30 cellular contexts compared by ENCODE assay signal in genomic region chr21:41143596-41144325, GRCh38.
"Had no signal": no experiment of that assay in that cellular context is flagged by ENCODE, and none has a peak within 500 bp of the region (broad histone marks: within the 10 kb centered on the region; RNA-seq: fewer than 3 reads in every experiment).

No MANE protein-coding gene starts in this region.

- H3K9me3 Mint-ChIP-seq: natural killer cell treated with Interleukin-12 subunit alpha and Interleukin-12 subunit beta and Interleukin-15 and Interleukin-18, amount 100 ng/mL, for 72 hours; nephron progenitor cell; stimulated activated effector memory CD8-positive, alpha-beta T cell treated with anti-CD3 and anti-CD28 coated beads, Interleukin-12 subunit alpha, Interleukin-12 subunit beta, amount 100 ng/mL, for 72 hours; stimulated activated naive CD8-positive, alpha-beta T cell treated with anti-CD3 and anti-CD28 coated beads, Interleukin-15, amount 100 ng/mL, for 72 hours; type B pancreatic cell had no signal

- H3K4me3 ChIP-seq: neural progenitor cell, pancreas, psoas muscle, right lobe of liver, sigmoid colon, suprapubic skin, testis, tibial artery, transverse colon, upper lobe of right lung, uterus had no signal

- DNase-seq: naive B cell; naive thymus-derived CD8-positive, alpha-beta T cell; nephron progenitor cell; nucleus accumbens; pancreas; psoas muscle; right cardiac atrium; right lobe of liver; sigmoid colon; small intestine; stimulated activated CD4-positive, alpha-beta T cell treated with anti-CD3 and anti-CD28 coated beads, Interleukin-15, amount 100 ng/mL, for 24 hours; stimulated activated CD4-positive, alpha-beta T cell treated with anti-CD3 and anti-CD28 coated beads, Interleukin-2, amount 100 ng/mL, for 24 hours; stimulated activated CD4-positive, alpha-beta T cell treated with anti-CD3 and anti-CD28 coated beads, Interleukin-2, amount 100 ng/mL, for 48 hours; stimulated activated CD4-positive, alpha-beta T cell treated with anti-CD3 and anti-CD28 coated beads, Interleukin-4, amount 100 ng/mL, for 24 hours; stimulated activated naive CD4-positive, alpha-beta T cell; stimulated activated naive CD8-positive, alpha-beta T cell treated with anti-CD3 and anti-CD28 coated beads, Interleukin-15, amount 100 ng/mL, for 72 hours; stimulated activated naive CD8-positive, alpha-beta T cell treated with anti-CD3 and anti-CD28 coated beads, Interleukin-15, Interleukin-2, amounts not matched to agents 100 U/mL and 50 U/mL, for 24 hours; substantia nigra; testis; tibial artery; transverse colon; uterus had no signal

- H2AFZ ChIP-seq: neural progenitor cell had no signal

- H3K27ac Mint-ChIP-seq: naive thymus-derived CD8-positive, alpha-beta T cell; natural killer cell treated with Interleukin-12 subunit alpha and Interleukin-12 subunit beta and Interleukin-15 and Interleukin-18, amount 100 ng/mL, for 72 hours; nephron progenitor cell; neural progenitor cell; progenitor cell of endocrine pancreas; stimulated activated effector memory CD8-positive, alpha-beta T cell treated with anti-CD3 and anti-CD28 coated beads, Interleukin-12 subunit alpha, Interleukin-12 subunit beta, amount 100 ng/mL, for 72 hours; stimulated activated naive CD8-positive, alpha-beta T cell treated with anti-CD3 and anti-CD28 coated beads, Interleukin-15, amount 100 ng/mL, for 72 hours; type B pancreatic cell had no signal

- H3K4me1 Mint-ChIP-seq: nephron progenitor cell; stimulated activated effector memory CD8-positive, alpha-beta T cell treated with anti-CD3 and anti-CD28 coated beads, Interleukin-12 subunit alpha, Interleukin-12 subunit beta, amount 100 ng/mL, for 72 hours; stimulated activated naive CD8-positive, alpha-beta T cell treated with anti-CD3 and anti-CD28 coated beads, Interleukin-15, amount 100 ng/mL, for 72 hours had no signal

- H3K27me3 ChIP-seq: neural progenitor cell, neutrophil, pancreas, right lobe of liver, suprapubic skin, testis, transverse colon, upper lobe of right lung, uterus had no signal

- H3K4me3 Mint-ChIP-seq: naive B cell; naive thymus-derived CD8-positive, alpha-beta T cell; natural killer cell treated with Interleukin-12 subunit alpha and Interleukin-12 subunit beta and Interleukin-15 and Interleukin-18, amount 100 ng/mL, for 72 hours; nephron progenitor cell; neural progenitor cell; stimulated activated effector memory CD8-positive, alpha-beta T cell treated with anti-CD3 and anti-CD28 coated beads, Interleukin-12 subunit alpha, Interleukin-12 subunit beta, amount 100 ng/mL, for 72 hours; stimulated activated naive CD8-positive, alpha-beta T cell treated with anti-CD3 and anti-CD28 coated beads, Interleukin-15, amount 100 ng/mL, for 72 hours; type B pancreatic cell had no signal

- H3K4me2 ChIP-seq: neural progenitor cell had no signal

- H3K27ac ChIP-seq: neural progenitor cell, neutrophil, pancreas, psoas muscle, right lobe of liver, sigmoid colon, suprapubic skin, testis, tibial artery, transverse colon, upper lobe of right lung, uterus had no signal

- H3K36me3 Mint-ChIP-seq: naive B cell; natural killer cell treated with Interleukin-12 subunit alpha and Interleukin-12 subunit beta and Interleukin-15 and Interleukin-18, amount 100 ng/mL, for 72 hours; neural progenitor cell; stimulated activated effector memory CD8-positive, alpha-beta T cell treated with anti-CD3 and anti-CD28 coated beads, Interleukin-12 subunit alpha, Interleukin-12 subunit beta, amount 100 ng/mL, for 72 hours; type B pancreatic cell had no signal

- H3K4me1 ChIP-seq: pancreas, psoas muscle, right lobe of liver had no signal

- ATAC-seq: naive thymus-derived CD8-positive, alpha-beta T cell; natural killer cell treated with Interleukin-12 subunit alpha and Interleukin-12 subunit beta and Interleukin-15 and Interleukin-18, amount 100 ng/mL, for 72 hours; pancreas; psoas muscle; right cardiac atrium; right lobe of liver; stimulated activated effector memory CD8-positive, alpha-beta T cell treated with anti-CD3 and anti-CD28 coated beads, Interleukin-12 subunit alpha, Interleukin-12 subunit beta, amount 100 ng/mL, for 72 hours; stimulated activated naive CD8-positive, alpha-beta T cell treated with anti-CD3 and anti-CD28 coated beads, Interleukin-15, amount 100 ng/mL, for 72 hours; stimulated activated naive CD8-positive, alpha-beta T cell treated with anti-CD3 and anti-CD28 coated beads, Interleukin-15, Interleukin-2, amounts not matched to agents 100 U/mL and 50 U/mL, for 24 hours; upper lobe of right lung had no signal

- H3K9me3 ChIP-seq: neutrophil, pancreas, psoas muscle, right lobe of liver, sigmoid colon, suprapubic skin, testis, tibial artery, transverse colon, upper lobe of right lung, uterus had no signal

- H3K36me3 ChIP-seq: neural progenitor cell, neutrophil, pancreas, right lobe of liver, sigmoid colon, suprapubic skin, tibial artery, transverse colon, upper lobe of right lung, uterus had no signal

- H3K9ac ChIP-seq: neural progenitor cell had no signal
